ENCODE assay signal across 10 cellular contexts in the genomic region with DNA sequence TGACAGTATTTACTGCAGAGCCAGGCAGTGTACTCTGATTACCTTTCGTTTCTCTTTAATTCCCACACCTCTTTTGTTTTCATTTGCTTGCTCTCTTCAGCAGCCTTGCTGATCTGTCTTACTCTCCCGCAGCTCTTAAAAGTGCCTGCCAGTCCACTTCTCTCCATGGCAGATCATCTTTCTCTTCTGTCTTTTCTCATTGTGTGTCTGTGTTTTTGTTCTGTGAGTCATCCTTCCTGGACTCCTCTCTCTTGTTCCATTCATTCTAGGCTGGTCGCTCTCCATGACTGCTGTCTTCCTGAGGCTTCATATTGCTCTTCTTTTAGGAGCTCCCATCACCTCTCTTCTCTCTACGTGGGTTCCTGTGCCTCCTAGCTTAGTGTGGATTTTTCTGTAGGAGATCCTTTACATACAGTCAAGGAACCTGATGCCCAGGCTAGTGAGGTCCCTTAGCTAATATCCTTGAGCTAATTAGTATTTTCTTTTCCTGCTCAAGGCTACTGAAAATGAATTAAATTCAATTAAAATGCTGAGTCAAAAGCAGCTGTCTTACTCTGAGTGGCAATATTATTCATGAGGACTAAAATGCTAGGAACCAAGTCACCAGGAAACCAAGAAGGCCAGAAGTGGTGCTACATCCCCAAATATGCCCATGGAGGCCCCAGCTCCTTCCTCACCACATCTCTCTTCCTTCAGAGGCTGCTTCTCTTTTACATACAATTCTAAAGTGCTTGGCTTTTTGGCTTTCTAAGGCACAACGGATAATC.
DNase-seq lines count a peak whose midpoint lies in the region; ATAC-seq and TF ChIP-seq lines count a peak whose summit lies in the region.
"Had no signal": no experiment of that assay in that cellular context is flagged by ENCODE, and none has a peak within 500 bp of the region (broad histone marks: within the 10 kb centered on the region; RNA-seq: fewer than 3 reads in every experiment).

No MANE protein-coding gene starts in this region.

- no peaks in the 10 kb centered on the region for H3K9me3 ChIP-seq in RWPE2 (ENCODE audit: severe bottlenecking)
- H3K9me3 ChIP-seq in esophagus squamous epithelium: no peaks in the 10 kb centered on the region

- peak overlapping the region; percentile 3 for H3K4me3 Mint-ChIP-seq in activated CD4-positive, alpha-beta T cell treated with anti-CD3 and anti-CD28 coated beads, Interleukin-2, amount 10 ng/mL, durations not matched to agents 24 days and 14 days
- no peak overlapping the region for H3K4me3 Mint-ChIP-seq in GM23338
- H3K4me3 Mint-ChIP-seq: CD4-positive, CD25-positive, alpha-beta regulatory T cell had no signal

- no peaks in the 10 kb centered on the region for H3F3A ChIP-seq in GM23338 (replicated peaks; ENCODE audit: low read depth)

- peaks cover 3% of the 10 kb centered on the region for H3K9me3 Mint-ChIP-seq in activated CD4-positive, alpha-beta T cell treated with anti-CD3 and anti-CD28 coated beads, Interleukin-2, amount 10 ng/mL, durations not matched to agents 24 days and 14 days
- no peaks in the 10 kb centered on the region for H3K9me3 Mint-ChIP-seq in GM23338
- H3K9me3 Mint-ChIP-seq: CD4-positive, CD25-positive, alpha-beta regulatory T cell had no signal

- H4K20me1 ChIP-seq in GM23338 (replicated peaks; ENCODE audit: insufficient read depth): no peaks in the 10 kb centered on the region

- no peaks in the 10 kb centered on the region for H3K27me3 ChIP-seq in RWPE2 (ENCODE audit: insufficient read depth, poor library complexity, severe bottlenecking)
- H3K27me3 ChIP-seq in esophagus squamous epithelium: no peaks in the 10 kb centered on the region
- H3K27me3 ChIP-seq in GM23338 (ENCODE audit: insufficient read depth): no peaks in the 10 kb centered on the region

- intact Hi-C loops in activated CD4-positive, alpha-beta T cell treated with anti-CD3 and anti-CD28 coated beads, Interleukin-2, amount 10 ng/mL, durations not matched to agents 24 days and 14 days (cut with micrococcal nuclease): loop anchor here (2.0 kb wide), 1 partner anchor 32 kb away; no protein-coding TSS in a partner anchor
- intact Hi-C loops in esophagus squamous epithelium (cut with DNase I) (no loop called here), left colon (cut with DNase I, micrococcal nuclease) (no loop called here)

- peak overlapping the region; percentile 72 for H3K27ac Mint-ChIP-seq in activated CD4-positive, alpha-beta T cell treated with anti-CD3 and anti-CD28 coated beads, Interleukin-2, amount 10 ng/mL, durations not matched to agents 24 days and 14 days
- H3K27ac Mint-ChIP-seq in GM23338: no peak overlapping the region

- H3K4me2 ChIP-seq in GM23338: no peak overlapping the region

- H3K79me2 ChIP-seq in GM23338 (replicated peaks; ENCODE audit: insufficient read depth): peaks cover 6% of the 10 kb centered on the region; the same call in 1 of the 2 replicates

- peak; percentile 69 for ATAC-seq in RWPE2 (ENCODE audit: low read depth)
- no peak for ATAC-seq in GM23338
- no peak for ATAC-seq in left colon

- TF ChIP-seq POLR2A in esophagus squamous epithelium (IDR thresholded peaks at IDR 0.05): no peak

- H3K36me3 Mint-ChIP-seq in activated CD4-positive, alpha-beta T cell treated with anti-CD3 and anti-CD28 coated beads, Interleukin-2, amount 10 ng/mL, durations not matched to agents 24 days and 14 days (ENCODE audit: low read depth): peaks cover 2% of the 10 kb centered on the region
- H3K36me3 Mint-ChIP-seq in GM23338 (ENCODE audit: low read depth): peaks cover 3% of the 10 kb centered on the region; the same call in 1 of the 3 replicates

- H3K9me2 ChIP-seq in GM23338 (ENCODE audit: insufficient read depth): no peaks in the 10 kb centered on the region

- H3K4me3 ChIP-seq in RWPE2 (ENCODE audit: severe bottlenecking) (no peak overlapping the region), esophagus squamous epithelium (no peak overlapping the region), GM23338 (no peak overlapping the region)

- H3K4me1 ChIP-seq in RWPE2 (ENCODE audit: insufficient read depth, poor library complexity, severe bottlenecking) (peaks cover 59% of the 10 kb centered on the region), esophagus squamous epithelium (peaks cover 19 to 41% (median 26%) of the 10 kb centered on the region in 3 donors), GM23338 (ENCODE audit: insufficient read depth) (peaks cover 35% of the 10 kb centered on the region)

- TF ChIP-seq CTCF in RWPE2 (IDR thresholded peaks at IDR 0.05; ENCODE audit: poor library complexity, severe bottlenecking) (no peak), esophagus squamous epithelium (IDR thresholded peaks at IDR 0.05) (no peak), GM23338 (conservative IDR thresholded peaks at IDR 0.05; ENCODE audit: low read depth in 2 of 2) (no peak)

- H3K27ac ChIP-seq in RWPE2 (ENCODE audit: poor library complexity, severe bottlenecking) (peak overlapping the region; percentile 85), esophagus squamous epithelium (peak overlapping the region in 3 of 4 donors; percentile 6 to 30 (median 16)), GM23338 (ENCODE audit: low read depth) (no peak overlapping the region)

- H3K27me3 Mint-ChIP-seq in activated CD4-positive, alpha-beta T cell treated with anti-CD3 and anti-CD28 coated beads, Interleukin-2, amount 10 ng/mL, durations not matched to agents 24 days and 14 days: no peaks in the 10 kb centered on the region
- peaks cover 3% of the 10 kb centered on the region for H3K27me3 Mint-ChIP-seq in GM23338 (ENCODE audit: insufficient read depth, low read depth, poor library complexity)
- H3K27me3 Mint-ChIP-seq: CD4-positive, CD25-positive, alpha-beta regulatory T cell had no signal

- DNase-seq in activated CD4-positive, alpha-beta T cell treated with anti-CD3 and anti-CD28 coated beads, Interleukin-2, amount 10 ng/mL, durations not matched to agents 24 days and 14 days: no peak
- no peak for DNase-seq in activated CD4-positive, alpha-beta T cell treated with anti-CD3 and anti-CD28 coated beads, Interleukin-2, amount 50 U/mL, for 1 hour
- no peak for DNase-seq in RWPE2 (ENCODE audit: low spot score)
- no peak for DNase-seq in esophagus squamous epithelium (lab: John Stamatoyannopoulos, UW)
- DNase-seq in smooth muscle cell of the brain vasculature (ENCODE audit: low read depth, low spot score): peak; percentile 88
- DNase-seq in GM23338 (ENCODE audit: low spot score): no peak
- no peak for DNase-seq in activated gamma-delta T cell treated with Interleukin-2 at 50 U/mL for 16 hours
- DNase-seq in left colon: no peak
- DNase-seq: CD4-positive, CD25-positive, alpha-beta regulatory T cell; OCI-M1 had no signal

- H2AFZ ChIP-seq in GM23338: no peak overlapping the region

- H3K36me3 ChIP-seq in RWPE2 (ENCODE audit: low read depth): no peaks in the 10 kb centered on the region
- no peaks in the 10 kb centered on the region for H3K36me3 ChIP-seq in esophagus squamous epithelium
- H3K36me3 ChIP-seq in GM23338 (ENCODE audit: insufficient read depth): no peaks in the 10 kb centered on the region

- WGBS in esophagus squamous epithelium, 2 donors: 30 to 48% methylated on average over 5 of the region's 5 CpGs

- H3K4me1 Mint-ChIP-seq in activated CD4-positive, alpha-beta T cell treated with anti-CD3 and anti-CD28 coated beads, Interleukin-2, amount 10 ng/mL, durations not matched to agents 24 days and 14 days: peaks cover 25% of the 10 kb centered on the region
- H3K4me1 Mint-ChIP-seq in GM23338: peaks cover 52% of the 10 kb centered on the region

TF ChIP-seq in GM23338, 12 proteins besides CTCF, POLR2A, EP300 and RAD21 (continues in another document):
- TF ChIP-seq POLR2AphosphoS5 (IDR thresholded peaks at IDR 0.05; ENCODE audit: low read depth) (no peak), EZH2 (IDR thresholded peaks at IDR 0.05; ENCODE audit: low read depth, unreplicated experiment) (no peak), NANOG (IDR thresholded peaks at IDR 0.05; ENCODE audit: borderline replicate concordance) (no peak), EZH2phosphoT487 (IDR thresholded peaks at IDR 0.05; ENCODE audit: unreplicated experiment) (no peak)
